ENCODE assay signal across 9 cellular contexts in genomic region chr2:210598219-210598618, GRCh38.
"Had no signal": no experiment of that assay in that cellular context is flagged by ENCODE, and none has a peak within 500 bp of the region (broad histone marks: within the 10 kb centered on the region; RNA-seq: fewer than 3 reads in every experiment).

No MANE protein-coding gene starts in this region.

- ATAC-seq: activated CD4-positive, alpha-beta T cell treated with anti-CD3 and anti-CD28 coated beads for 36 hours; activated CD4-positive, CD25-positive, alpha-beta regulatory T cell treated with anti-CD3 and anti-CD28 coated beads, Interleukin-2, amount 50 U/mL, for 24 hours; activated CD8-positive, alpha-beta memory T cell treated with anti-CD3 and anti-CD28 coated beads, Interleukin-2, amount 10 ng/mL, durations not matched to agents 7 days and 5 days; activated CD8-positive, alpha-beta T cell treated with anti-CD3 and anti-CD28 coated beads for 36 hours; activated CD8-positive, alpha-beta T cell treated with anti-CD3 and anti-CD28 coated beads, Interleukin-2, amount 10 ng/mL, durations not matched to agents 7 days and 5 days; T-helper 17 cell; WTC11 had no signal

- H3K36me3 ChIP-seq: WERI-Rb-1 had no signal

- H3K27ac ChIP-seq: VCaP, WERI-Rb-1 had no signal
